8 cellular contexts compared by ENCODE assay signal in genomic region chr9:132877818-132878694, GRCh38. TPM values are rescaled to one million over a fixed set of nuclear protein-coding genes. Genes with fewer than 3 reads are reported as not detected.
DNase-seq lines count a peak whose midpoint lies in the region; ATAC-seq and TF ChIP-seq lines count a peak whose summit lies in the region.

A gene with protein sequence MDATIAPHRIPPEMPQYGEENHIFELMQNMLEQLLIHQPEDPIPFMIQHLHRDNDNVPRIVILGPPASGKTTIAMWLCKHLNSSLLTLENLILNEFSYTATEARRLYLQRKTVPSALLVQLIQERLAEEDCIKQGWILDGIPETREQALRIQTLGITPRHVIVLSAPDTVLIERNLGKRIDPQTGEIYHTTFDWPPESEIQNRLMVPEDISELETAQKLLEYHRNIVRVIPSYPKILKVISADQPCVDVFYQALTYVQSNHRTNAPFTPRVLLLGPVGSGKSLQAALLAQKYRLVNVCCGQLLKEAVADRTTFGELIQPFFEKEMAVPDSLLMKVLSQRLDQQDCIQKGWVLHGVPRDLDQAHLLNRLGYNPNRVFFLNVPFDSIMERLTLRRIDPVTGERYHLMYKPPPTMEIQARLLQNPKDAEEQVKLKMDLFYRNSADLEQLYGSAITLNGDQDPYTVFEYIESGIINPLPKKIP (minus strand): TSS chr9:132878284. CDS start chr9:132878255, 29 bp downstream.

- H3K9ac ChIP-seq in iPS-20b (ENCODE audit: low read depth, low read length): peak within 1 kb of the TSS; percentile 77; the same call in 1 of the 2 replicates
- peak within 1 kb of the TSS; percentile 72 to 82 (median 77) for H3K9ac ChIP-seq in skeletal muscle tissue (ENCODE audit: low read depth in 1 of 3, low read length in 3 of 3)

- H3K9me3 ChIP-seq in WERI-Rb-1 (ENCODE audit: severe bottlenecking) (no peaks in the 10 kb centered on the region), breast epithelium (no peaks in the 10 kb centered on the region), iPS-20b (ENCODE audit: insufficient read depth, low read depth, low read length) (no peaks in the 10 kb centered on the region), skeletal muscle tissue (ENCODE audit: control insufficient read depth in 3 of 3, low read length in 3 of 3) (no peaks in the 10 kb centered on the region)

- TF ChIP-seq CTCF in WERI-Rb-1 (IDR thresholded peaks at IDR 0.05; ENCODE audit: low read depth, low read length) (no peak), breast epithelium (IDR thresholded peaks at IDR 0.05) (no peak)

- H3K27me3 ChIP-seq in WERI-Rb-1 (ENCODE audit: insufficient read depth, low read depth, severe bottlenecking) (peaks cover 9% of the 10 kb centered on the region), breast epithelium (no peaks in the 10 kb centered on the region), iPS-20b (ENCODE audit: insufficient read depth, low read length) (peaks cover 40% of the 10 kb centered on the region), skeletal muscle tissue (ENCODE audit: control insufficient read depth in 3 of 3, insufficient read depth in 3 of 3, low read length in 3 of 3) (peaks cover 0 to 18% (median 7%) of the 10 kb centered on the region in 3 donors)

- no peak for TF ChIP-seq POLR2A in breast epithelium (IDR thresholded peaks at IDR 0.05)

- H3K4me1 ChIP-seq in breast epithelium (peaks cover 3 to 5% of the 10 kb centered on the region in 2 donors), iPS-20b (ENCODE audit: insufficient read depth, low read length) (no peaks in the 10 kb centered on the region), skeletal muscle tissue (ENCODE audit: control insufficient read depth in 3 of 3, insufficient read depth in 3 of 3, low read length in 3 of 3) (peaks cover 0 to 3% (median 3%) of the 10 kb centered on the region in 3 donors)

- H3K36me3 ChIP-seq in WERI-Rb-1 (peaks cover 7% of the 10 kb centered on the region), breast epithelium (no peaks in the 10 kb centered on the region), iPS-20b (ENCODE audit: insufficient read depth, low read depth, low read length) (no peaks in the 10 kb centered on the region), skeletal muscle tissue (ENCODE audit: control insufficient read depth in 3 of 3, insufficient read depth in 3 of 3, low read length in 3 of 3) (no peaks in the 10 kb centered on the region)

- DNase-seq in DMS79 treated with DMSO at 0.1 percent for 48 hours (lab: John Stamatoyannopoulos, UW) (peak; percentile 61), NCI-H1092 (lab: John Stamatoyannopoulos, UW) (peak; percentile 26), WERI-Rb-1 (peak; percentile 77), breast epithelium (ENCODE audit: low spot score in 2 of 2) (peak; percentile 46 to 70)

- H3K27ac ChIP-seq in WERI-Rb-1: peak within 1 kb of the TSS; percentile 81
- H3K27ac ChIP-seq in breast epithelium: peak within 1 kb of the TSS; percentile 91 to 92
- H3K27ac ChIP-seq in iPS-20b (ENCODE audit: low read length): no peak within 1 kb of the TSS
- peak within 1 kb of the TSS; percentile 75 for H3K27ac ChIP-seq in skeletal muscle tissue (ENCODE audit: low read depth, low read length)

- H3K4me3 ChIP-seq in WERI-Rb-1 (ENCODE audit: low read depth, low read length) (peak within 1 kb of the TSS; percentile 98), breast epithelium (peak within 1 kb of the TSS; percentile 65 to 91 (median 76)), iPS-20b (ENCODE audit: low read length) (peak within 1 kb of the TSS; percentile 98), skeletal muscle tissue (ENCODE audit: low read length in 3 of 3) (peak within 1 kb of the TSS; percentile 77 to 89 (median 85))

- intact Hi-C loops in breast epithelium (cut with DNase I; ENCODE audit: low total_unique reads): no loop called here

- peak; percentile 80 for ATAC-seq in GM21786 (IDR thresholded peaks at IDR 0.05; ENCODE audit: unreplicated experiment)
- ATAC-seq in HG03442 (IDR thresholded peaks at IDR 0.05; ENCODE audit: unreplicated experiment): no peak

RNA-seq across cellular contexts. Expression of the gene that starts here (rescaled TPM):
- 1 to 10 TPM in 2 of 3 donors, under 1 TPM in 1; 0.66 to 2.6 (median 1.0) TPM for total RNA-seq in breast epithelium
- 0.52 TPM for total RNA-seq in skeletal muscle tissue

Comparison
In these comparisons a context has a peak if more than half of its experiments do, and no peak if none do; other contexts are left out.
1. DNase-seq: peak in every context shown above with its lines; median percentile 77 in WERI-Rb-1; 61 in DMS79 treated with DMSO at 0.1 percent for 48 hours; 58 in breast epithelium; 26 in NCI-H1092.